ENCODE assay signal across 1 cellular context in genomic region chr14:92688434-92689375, GRCh38.
TF ChIP-seq lines count a peak whose summit lies in the region.

No MANE protein-coding gene starts in this region.

TF ChIP-seq in GM12878, 131 proteins besides CTCF, POLR2A, EP300 and RAD21 (continued from another document):
- TF ChIP-seq ZBTB40 (IDR thresholded peaks at IDR 0.05; ENCODE audit: borderline replicate concordance) (no peak), KLF5 (IDR thresholded peaks at IDR 0.05; ENCODE audit: partially characterized antibody) (no peak), MXI1 (IDR thresholded peaks at IDR 0.05; ENCODE audit: low read depth, low read length) (no peak)
